ENCODE assay signal across 19 cellular contexts in the genomic region with DNA sequence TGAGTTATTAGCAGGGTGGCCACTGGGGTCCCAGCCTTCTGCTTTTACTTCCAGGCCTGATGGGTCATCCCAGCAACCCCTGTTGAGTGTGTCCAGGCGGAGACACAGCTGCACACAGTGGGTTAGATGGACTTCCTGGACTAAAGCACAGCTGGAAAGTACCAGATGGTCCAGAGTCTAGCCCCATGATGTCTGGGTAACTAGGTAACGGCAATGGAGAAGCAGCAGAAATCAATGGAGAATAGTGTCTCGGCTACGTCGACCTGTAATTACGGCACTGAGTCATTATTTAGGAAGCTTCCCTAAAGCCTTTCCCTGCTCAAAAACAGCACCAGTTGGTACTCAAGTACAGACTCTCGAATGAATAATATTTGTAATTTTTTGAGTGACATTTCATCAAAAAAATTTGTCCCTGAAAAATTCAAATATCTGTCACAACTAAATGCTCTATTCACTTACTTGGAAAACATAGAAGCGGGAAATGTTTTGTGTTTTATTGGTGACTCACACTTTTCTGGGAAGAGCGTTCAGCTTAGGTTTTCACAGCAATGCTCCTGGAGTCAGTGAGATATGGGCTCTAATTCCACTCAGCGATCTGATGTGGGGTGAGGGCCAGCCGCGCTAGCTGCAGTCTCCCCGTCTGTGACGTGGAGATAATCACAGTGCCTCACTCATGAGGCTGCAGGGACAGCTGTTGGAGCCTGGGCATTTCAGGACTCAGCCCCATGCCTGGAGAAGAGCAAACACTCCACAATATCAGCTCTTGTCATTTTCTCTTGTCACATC. TPM values are rescaled to one million over a fixed set of nuclear protein-coding genes. Genes with fewer than 3 reads are reported as not detected.
DNase-seq lines count a peak whose midpoint lies in the region; ATAC-seq and TF ChIP-seq lines count a peak whose summit lies in the region.
"Had no signal": no experiment of that assay in that cellular context is flagged by ENCODE, and none has a peak within 500 bp of the region (broad histone marks: within the 10 kb centered on the region; RNA-seq: fewer than 3 reads in every experiment).

No MANE protein-coding gene starts in this region.

- H3K4me1 Mint-ChIP-seq in activated CD4-positive, alpha-beta T cell treated with anti-CD3 and anti-CD28 coated beads, Interleukin-2, amount 10 ng/mL, durations not matched to agents 24 days and 14 days: no peaks in the 10 kb centered on the region

- DNase-seq in DMS 273 (lab: John Stamatoyannopoulos, UW; ENCODE audit: unreplicated experiment) (peak; percentile 71), NCI-H1092 treated with DMSO at 0.1 percent for 48 hours (lab: John Stamatoyannopoulos, UW) (peak; percentile 46), SHP77 treated with DMSO at 0.1 percent for 48 hours (lab: John Stamatoyannopoulos, UW) (peak; percentile 50), foreskin fibroblast (peak; percentile 40 to 69), NCI-H526 treated with DMSO at 0.1 percent for 48 hours (lab: John Stamatoyannopoulos, UW) (no peak)
- no peak for DNase-seq in activated CD4-positive, alpha-beta T cell treated with anti-CD3 and anti-CD28 coated beads, Interleukin-2, amount 10 ng/mL, durations not matched to agents 24 days and 14 days
- DNase-seq: activated CD4-positive, alpha-beta T cell treated with anti-CD3 and anti-CD28 coated beads for 1 hour; effector memory CD4-positive, alpha-beta T cell; kidney; MM.1S; NCI-H226; nucleus accumbens; Peyer's patch; sigmoid colon; T-helper 1 cell; thyroid gland had no signal

- no peaks in the 10 kb centered on the region for H3K9me3 Mint-ChIP-seq in activated CD4-positive, alpha-beta T cell treated with anti-CD3 and anti-CD28 coated beads, Interleukin-2, amount 10 ng/mL, durations not matched to agents 24 days and 14 days
- H3K9me3 Mint-ChIP-seq: activated naive CD4-positive, alpha-beta T cell treated with anti-CD3 and anti-CD28 coated beads, Interleukin-2, amount 50 U/mL, for 24 hours had no signal

- H3K4me3 ChIP-seq in foreskin fibroblast (ENCODE audit: low read depth in 1 of 2, low read length in 2 of 2): no peak overlapping the region
- H3K4me3 ChIP-seq: Peyer's patch, sigmoid colon, thyroid gland had no signal

- intact Hi-C loops in activated CD4-positive, alpha-beta T cell treated with anti-CD3 and anti-CD28 coated beads, Interleukin-2, amount 10 ng/mL, durations not matched to agents 24 days and 14 days (cut with micrococcal nuclease): no loop called here

- no peak for TF ChIP-seq CTCF in foreskin fibroblast (IDR thresholded peaks at IDR 0.05; ENCODE audit: low read depth, low read length)

- H3K27me3 Mint-ChIP-seq in activated CD4-positive, alpha-beta T cell treated with anti-CD3 and anti-CD28 coated beads, Interleukin-2, amount 10 ng/mL, durations not matched to agents 24 days and 14 days: peaks cover 23% of the 10 kb centered on the region
- H3K27me3 Mint-ChIP-seq: activated naive CD4-positive, alpha-beta T cell treated with anti-CD3 and anti-CD28 coated beads, Interleukin-2, amount 50 U/mL, for 24 hours had no signal

- no peak overlapping the region for H3K27ac Mint-ChIP-seq in activated CD4-positive, alpha-beta T cell treated with anti-CD3 and anti-CD28 coated beads, Interleukin-2, amount 10 ng/mL, durations not matched to agents 24 days and 14 days
- H3K27ac Mint-ChIP-seq: activated naive CD4-positive, alpha-beta T cell treated with anti-CD3 and anti-CD28 coated beads, Interleukin-2, amount 50 U/mL, for 24 hours had no signal

- no peak overlapping the region for H3K4me3 Mint-ChIP-seq in activated CD4-positive, alpha-beta T cell treated with anti-CD3 and anti-CD28 coated beads, Interleukin-2, amount 10 ng/mL, durations not matched to agents 24 days and 14 days
- H3K4me3 Mint-ChIP-seq: activated naive CD4-positive, alpha-beta T cell treated with anti-CD3 and anti-CD28 coated beads, Interleukin-2, amount 50 U/mL, for 24 hours had no signal

- ATAC-seq in HG03378 (IDR thresholded peaks at IDR 0.05; ENCODE audit: unreplicated experiment): no peak
- ATAC-seq in GM21619 (IDR thresholded peaks at IDR 0.05; ENCODE audit: unreplicated experiment): no peak

- H3K36me3 Mint-ChIP-seq in activated CD4-positive, alpha-beta T cell treated with anti-CD3 and anti-CD28 coated beads, Interleukin-2, amount 10 ng/mL, durations not matched to agents 24 days and 14 days (ENCODE audit: low read depth): no peaks in the 10 kb centered on the region
- H3K36me3 Mint-ChIP-seq: activated naive CD4-positive, alpha-beta T cell treated with anti-CD3 and anti-CD28 coated beads, Interleukin-2, amount 50 U/mL, for 24 hours had no signal

RNA-seq across cellular contexts. Expression of a gene that starts 16.2 kb away (rescaled TPM):
- 43.2 and 45.0 TPM in 2 replicates for total RNA-seq in activated CD4-positive, alpha-beta T cell treated with anti-CD3 and anti-CD28 coated beads, Interleukin-2, amount 10 ng/mL, durations not matched to agents 24 days and 14 days

Comparison
In these comparisons a context has a peak if more than half of its experiments do, and no peak if none do; other contexts are left out.
1. DNase-seq: peak in DMS 273 (single experiment), NCI-H1092 treated with DMSO at 0.1 percent for 48 hours (single experiment), SHP77 treated with DMSO at 0.1 percent for 48 hours (single experiment) and foreskin fibroblast (2 of 2); none in activated CD4-positive, alpha-beta T cell treated with anti-CD3 and anti-CD28 coated beads, Interleukin-2, amount 10 ng/mL, durations not matched to agents 24 days and 14 days (single experiment) and NCI-H526 treated with DMSO at 0.1 percent for 48 hours (single experiment).